In genomic region chr9:89408628-89409101, GRCh38 we compare ENCODE assay signal across 10 cellular contexts.
DNase-seq lines count a peak whose midpoint lies in the region; ATAC-seq lines count a peak whose summit lies in the region.
"Had no signal": no experiment of that assay in that cellular context is flagged by ENCODE, and none has a peak within 500 bp of the region (broad histone marks: within the 10 kb centered on the region; RNA-seq: fewer than 3 reads in every experiment).

No MANE protein-coding gene starts in this region.

- no peaks in the 10 kb centered on the region for H3K36me3 ChIP-seq in aorta (ENCODE audit: control insufficient read depth in 1 of 2, insufficient read depth in 2 of 2, low read length in 1 of 2)
- H3K36me3 ChIP-seq: MG63 had no signal

- H3K4me1 ChIP-seq in aorta (ENCODE audit: control insufficient read depth in 1 of 2, insufficient read depth in 2 of 2, low read length in 2 of 2) = no peaks in the 10 kb centered on the region
- H3K4me1 ChIP-seq: A549 had no signal

- no peak overlapping the region for H3K4me3 ChIP-seq in aorta (ENCODE audit: low read length in 2 of 2)
- H3K4me3 ChIP-seq: A549, MG63 had no signal

- no peaks in the 10 kb centered on the region for H3K9me3 ChIP-seq in aorta (ENCODE audit: control insufficient read depth, low read length)
- H3K9me3 ChIP-seq: A549, MG63 had no signal

- H3K27ac ChIP-seq in aorta (ENCODE audit: low read depth in 1 of 2, low read length in 2 of 2) = no peak overlapping the region
- H3K27ac ChIP-seq: A549 had no signal

- 81 to 86% methylated on average over 12 of the region's 12 CpGs for WGBS in aorta, 2 donors

- no peaks in the 10 kb centered on the region for H3K27me3 ChIP-seq in aorta (ENCODE audit: control insufficient read depth in 1 of 2, insufficient read depth in 2 of 2, low read length in 1 of 2)
- H3K27me3 ChIP-seq: MG63 had no signal

- intact Hi-C loops in aorta (cut with DNase I) = no loop called here

- DNase-seq in stimulated activated CD4-positive, alpha-beta T cell treated with anti-CD3 and anti-CD28 coated beads, Interleukin-12 subunit alpha, Interleukin-12 subunit beta, amount 100 ng/mL, for 4 hours = peak; percentile 51
- no peak for DNase-seq in stimulated activated CD4-positive, alpha-beta T cell treated with anti-CD3 and anti-CD28 coated beads, Interleukin-2, amount 100 ng/mL, for 48 hours
- DNase-seq in activated T-cell treated with anti-CD3 and anti-CD28 coated beads for 1 hour (ENCODE audit: low read depth) = peak; percentile 63
- DNase-seq in kidney tubule cell (ENCODE audit: low spot score) = peak; percentile 62
- DNase-seq in aorta = no peak
- DNase-seq in DMS153 (lab: John Stamatoyannopoulos, UW) = no peak
- no peak for DNase-seq in NOMO-1 treated with DMSO at 0.1 percent for 48 hours (lab: John Stamatoyannopoulos, UW; ENCODE audit: unreplicated experiment)
- DNase-seq: MG63 had no signal

- ATAC-seq in aorta (ENCODE audit: low FRiP score) (peak; percentile 12), HG02970 (IDR thresholded peaks at IDR 0.05; ENCODE audit: low FRiP score, unreplicated experiment) (no peak)
- ATAC-seq: A549 had no signal

Comparison
In these comparisons a context has a peak if more than half of its experiments do, and no peak if none do; other contexts are left out.
1. DNase-seq: peak in stimulated activated CD4-positive, alpha-beta T cell treated with anti-CD3 and anti-CD28 coated beads, Interleukin-12 subunit alpha, Interleukin-12 subunit beta, amount 100 ng/mL, for 4 hours (single experiment), activated T-cell treated with anti-CD3 and anti-CD28 coated beads for 1 hour (single experiment) and kidney tubule cell (single experiment); none in stimulated activated CD4-positive, alpha-beta T cell treated with anti-CD3 and anti-CD28 coated beads, Interleukin-2, amount 100 ng/mL, for 48 hours (0 of 2), aorta (0 of 2), DMS153 (single experiment) and NOMO-1 treated with DMSO at 0.1 percent for 48 hours (single experiment).